In genomic region chr14:96514694-96515093, GRCh38 we compare ENCODE assay signal across 17 cellular contexts. TPM values are rescaled to one million over a fixed set of nuclear protein-coding genes. Genes with fewer than 3 reads are reported as not detected.
DNase-seq lines count a peak whose midpoint lies in the region; ATAC-seq and TF ChIP-seq lines count a peak whose summit lies in the region.
"Had no signal": no experiment of that assay in that cellular context is flagged by ENCODE, and none has a peak within 500 bp of the region (broad histone marks: within the 10 kb centered on the region; RNA-seq: fewer than 3 reads in every experiment).

No MANE protein-coding gene starts in this region.

- ATAC-seq in GM18511 (IDR thresholded peaks at IDR 0.05; ENCODE audit: unreplicated experiment), result peak; percentile 62
- ATAC-seq in GM21723 (IDR thresholded peaks at IDR 0.05; ENCODE audit: unreplicated experiment), result peak; percentile 53
- ATAC-seq in HG02588 (IDR thresholded peaks at IDR 0.05; ENCODE audit: unreplicated experiment), result no peak
- ATAC-seq: HCT116, left ventricle myocardium superior had no signal

- no peak overlapping the region for H3K27ac ChIP-seq in osteoblast (ENCODE audit: low read depth, low read length)
- H3K27ac ChIP-seq: KMS-11, neural progenitor cell had no signal

- H3K27me3 Mint-ChIP-seq in osteocyte (ENCODE audit: unreplicated experiment), result no peaks in the 10 kb centered on the region

- H3K27ac Mint-ChIP-seq in osteocyte (ENCODE audit: unreplicated experiment), result no peak overlapping the region
- H3K27ac Mint-ChIP-seq: neural progenitor cell had no signal

- no peaks in the 10 kb centered on the region for H3K9me3 Mint-ChIP-seq in osteocyte (ENCODE audit: unreplicated experiment)

- H3K36me3 Mint-ChIP-seq in osteocyte (ENCODE audit: unreplicated experiment), result no peaks in the 10 kb centered on the region

- H3K79me2 ChIP-seq in osteoblast (ENCODE audit: insufficient read depth, low read length), result peaks cover 99% of the 10 kb centered on the region

- H3K4me3 ChIP-seq in osteoblast (ENCODE audit: insufficient read depth, low read length), result no peak overlapping the region
- H3K4me3 ChIP-seq: neural progenitor cell had no signal

- no peaks in the 10 kb centered on the region for H3K36me3 ChIP-seq in osteoblast (ENCODE audit: insufficient read depth, low read length)
- H3K36me3 ChIP-seq: neural progenitor cell had no signal

- H4K20me1 ChIP-seq in osteoblast (ENCODE audit: insufficient read depth, low read length), result peaks cover 81% of the 10 kb centered on the region

- H2AFZ ChIP-seq in osteoblast (ENCODE audit: low read length), result no peak overlapping the region
- H2AFZ ChIP-seq: neural progenitor cell had no signal

- TF ChIP-seq CTCF in osteoblast (IDR thresholded peaks at IDR 0.05; ENCODE audit: extremely low read depth, low read depth, low read length) (no peak), osteocyte (IDR thresholded peaks at IDR 0.05) (no peak)

- no peak overlapping the region for H3K4me2 ChIP-seq in osteoblast (ENCODE audit: insufficient read depth, low read length)
- H3K4me2 ChIP-seq: KMS-11, neural progenitor cell had no signal

- peaks cover 3% of the 10 kb centered on the region for H3K4me1 ChIP-seq in osteoblast (ENCODE audit: insufficient read depth, low read length)

- DNase-seq in MV-4-11 (lab: John Stamatoyannopoulos, UW) (peak; percentile 10), osteoblast (ENCODE audit: insufficient read length, low spot score, missing footprints) (peak; percentile 63), HT-29 (ENCODE audit: low spot score) (no peak), osteocyte (ENCODE audit: extremely low spot score, unreplicated experiment) (no peak)
- DNase-seq: activated CD8-positive, alpha-beta memory T cell treated with anti-CD3 and anti-CD28 coated beads, Interleukin-2, amount 50 U/mL, for 4 hours; erythroblast; hypothalamus; left ventricle myocardium superior; NCI-H1930; NCI-H748 treated with DMSO at 0.1 percent for 48 hours; SHP77 had no signal

- no peaks in the 10 kb centered on the region for H3K9me3 ChIP-seq in osteoblast (ENCODE audit: low read depth, low read length)

- H3K4me1 Mint-ChIP-seq in osteocyte (ENCODE audit: unreplicated experiment), result peaks cover 58% of the 10 kb centered on the region

- H3K4me3 Mint-ChIP-seq in osteocyte (ENCODE audit: unreplicated experiment), result no peak overlapping the region
- H3K4me3 Mint-ChIP-seq: neural progenitor cell had no signal

- H3K27me3 ChIP-seq in osteoblast (ENCODE audit: insufficient read depth, low read length), result no peaks in the 10 kb centered on the region
- H3K27me3 ChIP-seq: neural progenitor cell had no signal

RNA-seq across cellular contexts. Expression of gene PAPOLA, which starts 12.5 kb away (rescaled TPM):
- total RNA-seq in osteoblast (106 TPM in 2 replicates), osteocyte (143 and 144 TPM in 2 replicates)
- 44.4 and 52.9 TPM in 2 replicates for total RNA-seq in HT-29 (2014; rRNA removed; shearing (Covaris generic))

Comparison
In these comparisons a context has a peak if more than half of its experiments do, and no peak if none do; other contexts are left out.
1. DNase-seq: peak in MV-4-11 (single experiment) and osteoblast (single experiment); none in HT-29 (single experiment) and osteocyte (single experiment).